ENCODE assay signal across 26 cellular contexts in genomic region chr4:8759987-8760386, GRCh38.
DNase-seq lines count a peak whose midpoint lies in the region; ATAC-seq and TF ChIP-seq lines count a peak whose summit lies in the region.
"Had no signal": no experiment of that assay in that cellular context is flagged by ENCODE, and none has a peak within 500 bp of the region (broad histone marks: within the 10 kb centered on the region; RNA-seq: fewer than 3 reads in every experiment).

No MANE protein-coding gene starts in this region.

- no peak overlapping the region for H3K4ac ChIP-seq in neuronal stem cell (ENCODE audit: low read length)

- H3K79me1 ChIP-seq in neuronal stem cell (ENCODE audit: low read depth, low read length), result no peaks in the 10 kb centered on the region

- no peak overlapping the region for H3K27ac Mint-ChIP-seq in natural killer cell treated with Interleukin-12 subunit alpha and Interleukin-12 subunit beta and Interleukin-15 and Interleukin-18, amount 100 ng/mL, for 72 hours
- H3K27ac Mint-ChIP-seq in natural killer cell, result no peak overlapping the region
- H3K27ac Mint-ChIP-seq in WTC11, result no peak overlapping the region
- H3K27ac Mint-ChIP-seq: activated CD4-positive, alpha-beta T cell treated with anti-CD3 and anti-CD28 coated beads, Interleukin-2, amount 10 ng/mL, durations not matched to agents 24 days and 14 days; stimulated activated naive CD8-positive, alpha-beta T cell treated with anti-CD3 and anti-CD28 coated beads, Interleukin-15, Interleukin-2, amounts not matched to agents 100 ng/mL and 50 ng/mL, for 24 hours had no signal

- H3K4me1 ChIP-seq in neuronal stem cell (ENCODE audit: control insufficient read depth in 2 of 2, insufficient read depth in 1 of 2, low read depth in 1 of 2, low read length in 2 of 2), result peaks cover 0 to 6% of the 10 kb centered on the region in 2 donors
- H3K4me1 ChIP-seq: BLaER1, prostate gland, thyroid gland had no signal

- peaks cover 0 to 1% of the 10 kb centered on the region in 2 donors for H3K9me3 ChIP-seq in neuronal stem cell (replicated peaks in 1 of 2; ENCODE audit: control insufficient read depth in 2 of 2, insufficient read depth in 1 of 2, low read depth in 1 of 2, low read length in 2 of 2)
- H3K9me3 ChIP-seq: BLaER1, neutrophil, prostate gland, thyroid gland had no signal

- no peak overlapping the region for H3K18ac ChIP-seq in neuronal stem cell (ENCODE audit: low read length)

- H3K27me3 Mint-ChIP-seq in natural killer cell treated with Interleukin-12 subunit alpha and Interleukin-12 subunit beta and Interleukin-15 and Interleukin-18, amount 100 ng/mL, for 72 hours, result no peaks in the 10 kb centered on the region
- H3K27me3 Mint-ChIP-seq in natural killer cell (ENCODE audit: low read depth in 2 of 2), result no peaks in the 10 kb centered on the region
- no peaks in the 10 kb centered on the region for H3K27me3 Mint-ChIP-seq in WTC11 (ENCODE audit: low read depth)
- H3K27me3 Mint-ChIP-seq: activated CD4-positive, alpha-beta T cell treated with anti-CD3 and anti-CD28 coated beads, Interleukin-2, amount 10 ng/mL, durations not matched to agents 24 days and 14 days; stimulated activated naive CD8-positive, alpha-beta T cell treated with anti-CD3 and anti-CD28 coated beads, Interleukin-15, Interleukin-2, amounts not matched to agents 100 ng/mL and 50 ng/mL, for 24 hours had no signal

- H2AFZ ChIP-seq in neuronal stem cell (ENCODE audit: low read length), result no peak overlapping the region

- intact Hi-C loops in natural killer cell (cut with micrococcal nuclease), result no loop called here

- no peak overlapping the region for H3K23ac ChIP-seq in neuronal stem cell (ENCODE audit: low read depth, low read length, poor library complexity)

- DNase-seq in natural killer cell treated with Interleukin-12 subunit alpha and Interleukin-12 subunit beta and Interleukin-15 and Interleukin-18, amount 100 ng/mL, for 72 hours (ENCODE audit: low spot score), result peak; percentile 46
- no peak for DNase-seq in natural killer cell
- peak; percentile 3 for DNase-seq in WTC11 (ENCODE audit: low spot score)
- DNase-seq in neuronal stem cell (ENCODE audit: low spot score), result no peak
- DNase-seq in NCI-H1092 treated with DMSO at 0.1 percent for 48 hours (lab: John Stamatoyannopoulos, UW), result no peak
- no peak for DNase-seq in NCI-H345 (lab: John Stamatoyannopoulos, UW)
- no peak for DNase-seq in NCI-H2171 treated with DMSO at 0.1 percent for 48 hours (lab: John Stamatoyannopoulos, UW)
- DNase-seq: activated CD4-positive, alpha-beta T cell treated with anti-CD3 and anti-CD28 coated beads, Interleukin-2, amount 10 ng/mL, durations not matched to agents 24 days and 14 days; activated naive CD4-positive, alpha-beta T cell; activated T-cell treated with anti-CD3 and anti-CD28 coated beads, Interleukin-2, amount 50 U/mL, for 4 hours; amniotic stem cell; COR-L47; DMS79; effector CD8-positive, alpha-beta T cell; erythroblast; kidney glomerular epithelial cell; mammary epithelial cell; NCI-H146; NCI-H526 treated with DMSO at 0.1 percent for 48 hours; T1000; thyroid gland; WERI-Rb-1 had no signal

- CTCF ChIA-PET in WTC11 (lab: Charles Lee), result no interaction called here

- H3K14ac ChIP-seq in neuronal stem cell (ENCODE audit: low read length), result peak overlapping the region; percentile 44

- H3K4me2 ChIP-seq in neuronal stem cell (ENCODE audit: insufficient read depth, low read length, poor library complexity, severe bottlenecking), result no peak overlapping the region
- H3K4me2 ChIP-seq: BLaER1 had no signal

- H3K4me3 Mint-ChIP-seq in natural killer cell treated with Interleukin-12 subunit alpha and Interleukin-12 subunit beta and Interleukin-15 and Interleukin-18, amount 100 ng/mL, for 72 hours, result no peak overlapping the region
- no peak overlapping the region for H3K4me3 Mint-ChIP-seq in natural killer cell
- no peak overlapping the region for H3K4me3 Mint-ChIP-seq in WTC11
- H3K4me3 Mint-ChIP-seq: activated CD4-positive, alpha-beta T cell treated with anti-CD3 and anti-CD28 coated beads, Interleukin-2, amount 10 ng/mL, durations not matched to agents 24 days and 14 days; activated T-cell treated with anti-CD3 and anti-CD28 coated beads, Interleukin-2, amount 50 U/mL, for 4 hours; stimulated activated naive CD8-positive, alpha-beta T cell treated with anti-CD3 and anti-CD28 coated beads, Interleukin-15, Interleukin-2, amounts not matched to agents 100 ng/mL and 50 ng/mL, for 24 hours had no signal

- H3K9ac ChIP-seq in neuronal stem cell (ENCODE audit: low read depth, low read length, poor library complexity), result no peak overlapping the region
- H3K9ac ChIP-seq: BLaER1 had no signal

- no peak overlapping the region for H4K8ac ChIP-seq in neuronal stem cell (ENCODE audit: low read depth, low read length)

- ATAC-seq in natural killer cell treated with Interleukin-12 subunit alpha and Interleukin-12 subunit beta and Interleukin-15 and Interleukin-18, amount 100 ng/mL, for 72 hours, result no peak
- no peak for ATAC-seq in natural killer cell
- no peak for ATAC-seq in WTC11
- ATAC-seq: activated T-cell treated with anti-CD3 and anti-CD28 coated beads, Interleukin-2, amount 50 U/mL, for 4 hours had no signal

- H2BK120ac ChIP-seq in neuronal stem cell (ENCODE audit: low read depth, low read length), result no peak overlapping the region

- H3K27me3 ChIP-seq in neuronal stem cell (ENCODE audit: control insufficient read depth in 3 of 3, insufficient read depth in 3 of 3, low read depth in 1 of 3, low read length in 3 of 3), result no peaks in the 10 kb centered on the region
- H3K27me3 ChIP-seq: BLaER1, thyroid gland had no signal

- no peaks in the 10 kb centered on the region for H3K9me3 Mint-ChIP-seq in natural killer cell treated with Interleukin-12 subunit alpha and Interleukin-12 subunit beta and Interleukin-15 and Interleukin-18, amount 100 ng/mL, for 72 hours
- H3K9me3 Mint-ChIP-seq in natural killer cell, result no peaks in the 10 kb centered on the region
- H3K9me3 Mint-ChIP-seq in WTC11, result peaks cover 4% of the 10 kb centered on the region; the same call in 1 of the 2 replicates
- H3K9me3 Mint-ChIP-seq: activated CD4-positive, alpha-beta T cell treated with anti-CD3 and anti-CD28 coated beads, Interleukin-2, amount 10 ng/mL, durations not matched to agents 24 days and 14 days; activated T-cell treated with anti-CD3 and anti-CD28 coated beads, Interleukin-2, amount 50 U/mL, for 4 hours; stimulated activated naive CD8-positive, alpha-beta T cell treated with anti-CD3 and anti-CD28 coated beads, Interleukin-15, Interleukin-2, amounts not matched to agents 100 ng/mL and 50 ng/mL, for 24 hours had no signal

- no peaks in the 10 kb centered on the region for H3K36me3 ChIP-seq in neuronal stem cell (replicated peaks in 1 of 2; ENCODE audit: control insufficient read depth in 2 of 2, insufficient read depth in 2 of 2, low read length in 2 of 2)
- H3K36me3 ChIP-seq: BLaER1, neutrophil, prostate gland, thyroid gland, WERI-Rb-1 had no signal

- no peak overlapping the region for H2AK5ac ChIP-seq in neuronal stem cell (ENCODE audit: low read depth, low read length)

- WGBS in neuronal stem cell (ENCODE audit: extremely low coverage in 2 of 2, insufficient read length in 2 of 2, insufficient replicate concordance in 1 of 2), 2 donors, result no CpG with 5 or more reads among the region's 19 CpGs

- H3K36me3 Mint-ChIP-seq in natural killer cell treated with Interleukin-12 subunit alpha and Interleukin-12 subunit beta and Interleukin-15 and Interleukin-18, amount 100 ng/mL, for 72 hours, result no peaks in the 10 kb centered on the region
- H3K36me3 Mint-ChIP-seq in natural killer cell (no peaks in the 10 kb centered on the region), WTC11 (no peaks in the 10 kb centered on the region)

- H4K91ac ChIP-seq in neuronal stem cell (ENCODE audit: low read depth, low read length, poor library complexity), result no peak overlapping the region

- TF ChIP-seq CTCF in natural killer cell (IDR thresholded peaks at IDR 0.05), result no peak
- no peak for TF ChIP-seq CTCF in WTC11 (IDR thresholded peaks at IDR 0.05)

- peak overlapping the region; percentile 66 for H2BK12ac ChIP-seq in neuronal stem cell (ENCODE audit: low read length)

- no peak overlapping the region for H2BK5ac ChIP-seq in neuronal stem cell (ENCODE audit: low read length)

- H2BK15ac ChIP-seq in neuronal stem cell (ENCODE audit: low read length), result no peak overlapping the region

- POLR2A ChIA-PET in WTC11 (lab: Charles Lee), result no interaction called here

- H3K4me1 Mint-ChIP-seq in natural killer cell treated with Interleukin-12 subunit alpha and Interleukin-12 subunit beta and Interleukin-15 and Interleukin-18, amount 100 ng/mL, for 72 hours (ENCODE audit: low read depth in 2 of 2), result no peaks in the 10 kb centered on the region
- H3K4me1 Mint-ChIP-seq in natural killer cell (no peaks in the 10 kb centered on the region), WTC11 (no peaks in the 10 kb centered on the region)
- H3K4me1 Mint-ChIP-seq: activated CD4-positive, alpha-beta T cell treated with anti-CD3 and anti-CD28 coated beads, Interleukin-2, amount 10 ng/mL, durations not matched to agents 24 days and 14 days had no signal

- H3K27ac ChIP-seq in neuronal stem cell (replicated peaks; ENCODE audit: low read length), result no peak overlapping the region
- H3K27ac ChIP-seq: BLaER1, neutrophil, prostate gland, thyroid gland, WERI-Rb-1 had no signal

- H3K4me3 ChIP-seq in neuronal stem cell (ENCODE audit: low read length in 2 of 2), result no peak overlapping the region
- H3K4me3 ChIP-seq: BLaER1, prostate gland, thyroid gland had no signal

TF ChIP-seq in WTC11, 78 proteins besides CTCF, POLR2A, EP300 and RAD21 (continues in another document):
- TF ChIP-seq ZNF671 (CRISPR knock-in tag; IDR thresholded peaks at IDR 0.05) (no peak), CREM (CRISPR knock-in tag; IDR thresholded peaks at IDR 0.05) (no peak), PREB (CRISPR knock-in tag; IDR thresholded peaks at IDR 0.05; ENCODE audit: borderline replicate concordance) (no peak), ZNF138 (CRISPR knock-in tag; conservative IDR thresholded peaks at IDR 0.05) (no peak)

Comparison
In these comparisons a context has a peak if more than half of its experiments do, and no peak if none do; other contexts are left out.
1. DNase-seq: peak in natural killer cell treated with Interleukin-12 subunit alpha and Interleukin-12 subunit beta and Interleukin-15 and Interleukin-18, amount 100 ng/mL, for 72 hours (single experiment) and WTC11 (single experiment); none in natural killer cell (single experiment), neuronal stem cell (single experiment), NCI-H1092 treated with DMSO at 0.1 percent for 48 hours (single experiment), NCI-H345 (single experiment) and NCI-H2171 treated with DMSO at 0.1 percent for 48 hours (single experiment).